ENCODE assay signal across 10 cellular contexts in genomic region chr2:222494104-222494739, GRCh38.
"Had no signal": no experiment of that assay in that cellular context is flagged by ENCODE, and none has a peak within 500 bp of the region (broad histone marks: within the 10 kb centered on the region; RNA-seq: fewer than 3 reads in every experiment).

No MANE protein-coding gene starts in this region.

- H3K4me3 ChIP-seq: sigmoid colon, SK-N-MC, tibial artery had no signal

- H3K36me3 ChIP-seq: sigmoid colon, tibial artery had no signal

- H3K9me3 ChIP-seq: sigmoid colon, tibial artery had no signal

- H3K4me1 ChIP-seq: sigmoid colon, tibial artery had no signal

- H3K27ac ChIP-seq: sigmoid colon, SK-N-MC, tibial artery had no signal

- H3K27me3 ChIP-seq: sigmoid colon, tibial artery had no signal

- DNase-seq: activated CD4-positive, alpha-beta T cell treated with anti-CD3 and anti-CD28 coated beads, Interleukin-2, amount 50 U/mL, for 4 hours; activated gamma-delta T cell treated with Interleukin-2 at 50 U/mL for 16 hours; amniotic stem cell; foreskin melanocyte; immature natural killer cell; mammary epithelial cell; sigmoid colon; stimulated activated naive CD4-positive, alpha-beta T cell; tibial artery had no signal
